In the genomic region with DNA sequence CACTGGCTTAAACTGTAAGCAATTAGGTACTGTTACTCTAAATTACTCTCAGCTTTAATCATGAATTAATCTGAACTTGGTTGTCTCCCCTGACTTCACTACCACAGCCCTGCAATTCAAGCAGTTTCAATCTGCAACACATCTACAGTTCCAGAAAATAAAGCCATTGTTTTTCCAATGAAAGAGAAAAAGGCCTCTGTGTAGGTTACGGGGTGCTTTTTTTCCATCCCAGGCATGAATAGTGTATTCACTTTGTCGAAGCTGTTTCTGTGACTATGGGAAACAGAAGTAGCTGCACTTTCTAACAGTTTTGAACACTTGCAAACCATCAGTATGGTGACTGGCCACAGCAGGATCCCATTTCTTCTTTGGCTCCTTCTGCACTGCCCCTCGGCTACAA, we compare ENCODE assay signal across 26 cellular contexts.
"Had no signal": no experiment of that assay in that cellular context is flagged by ENCODE, and none has a peak within 500 bp of the region (broad histone marks: within the 10 kb centered on the region; RNA-seq: fewer than 3 reads in every experiment).

No MANE protein-coding gene starts in this region.

- H3K36me3 ChIP-seq: cardiac muscle cell, gastrocnemius medialis, left lung, right lobe of liver, SJSA1, stomach, thoracic aorta, upper lobe of right lung had no signal

- ATAC-seq: esophagus mucosa; gastrocnemius medialis; left lung; naive thymus-derived CD8-positive, alpha-beta T cell; right lobe of liver; stimulated activated memory B cell treated with anti-CD40 and anti-IgM and Interleukin-4, amounts not matched to agents 10 μg/mL and 1 μg/mL and 100 μg/mL, for 72 hours; upper lobe of right lung had no signal

- H3K4me3 ChIP-seq: cardiac muscle cell, gastrocnemius medialis, left lung, lung, right lobe of liver, SJSA1, stomach, thoracic aorta, upper lobe of right lung had no signal

- H3K27ac ChIP-seq: cardiac muscle cell, gastrocnemius medialis, left lung, right lobe of liver, SJSA1, stomach, thoracic aorta, upper lobe of right lung had no signal

- H3K4me1 ChIP-seq: gastrocnemius medialis, left lung, right lobe of liver, SJSA1, stomach, upper lobe of right lung had no signal

- H3K27me3 ChIP-seq: cardiac muscle cell, gastrocnemius medialis, left lung, right lobe of liver, SJSA1, stomach, upper lobe of right lung had no signal

- H3K9me3 ChIP-seq: gastrocnemius medialis, left lung, right lobe of liver, SJSA1, stomach, thoracic aorta, upper lobe of right lung had no signal

- DNase-seq: activated B cell treated with CpG ODN at 0.5 μM for 24 hours; activated CD4-positive, alpha-beta T cell treated with anti-CD3 and anti-CD28 coated beads for 4 hours; activated CD4-positive, alpha-beta T cell treated with anti-CD3 and anti-CD28 coated beads, Interleukin-2, amount 50 U/mL, for 48 hours; activated CD8-positive, alpha-beta memory T cell treated with anti-CD3 and anti-CD28 coated beads, Interleukin-2, amount 50 U/mL, for 48 hours; activated naive CD4-positive, alpha-beta T cell treated with Interleukin-2 at 50 U/mL for 16 hours; activated naive CD8-positive, alpha-beta T cell treated with anti-CD3 and anti-CD28 coated beads for 36 hours; activated T-cell treated with anti-CD3 and anti-CD28 coated beads, Interleukin-2, amount 50 U/mL, for 48 hours; amniotic stem cell; dermis blood vessel endothelial cell; effector memory CD4-positive, alpha-beta T cell; gastrocnemius medialis; kidney; left lung; naive thymus-derived CD8-positive, alpha-beta T cell; right lobe of liver; small intestine; stimulated activated CD4-positive, alpha-beta T cell treated with anti-CD3 and anti-CD28 coated beads, Interleukin-15, amount 100 ng/mL, for 24 hours; stomach; T1000; upper lobe of right lung had no signal
